Comparison of ENCODE assay signal across 24 cellular contexts in the genomic region with DNA sequence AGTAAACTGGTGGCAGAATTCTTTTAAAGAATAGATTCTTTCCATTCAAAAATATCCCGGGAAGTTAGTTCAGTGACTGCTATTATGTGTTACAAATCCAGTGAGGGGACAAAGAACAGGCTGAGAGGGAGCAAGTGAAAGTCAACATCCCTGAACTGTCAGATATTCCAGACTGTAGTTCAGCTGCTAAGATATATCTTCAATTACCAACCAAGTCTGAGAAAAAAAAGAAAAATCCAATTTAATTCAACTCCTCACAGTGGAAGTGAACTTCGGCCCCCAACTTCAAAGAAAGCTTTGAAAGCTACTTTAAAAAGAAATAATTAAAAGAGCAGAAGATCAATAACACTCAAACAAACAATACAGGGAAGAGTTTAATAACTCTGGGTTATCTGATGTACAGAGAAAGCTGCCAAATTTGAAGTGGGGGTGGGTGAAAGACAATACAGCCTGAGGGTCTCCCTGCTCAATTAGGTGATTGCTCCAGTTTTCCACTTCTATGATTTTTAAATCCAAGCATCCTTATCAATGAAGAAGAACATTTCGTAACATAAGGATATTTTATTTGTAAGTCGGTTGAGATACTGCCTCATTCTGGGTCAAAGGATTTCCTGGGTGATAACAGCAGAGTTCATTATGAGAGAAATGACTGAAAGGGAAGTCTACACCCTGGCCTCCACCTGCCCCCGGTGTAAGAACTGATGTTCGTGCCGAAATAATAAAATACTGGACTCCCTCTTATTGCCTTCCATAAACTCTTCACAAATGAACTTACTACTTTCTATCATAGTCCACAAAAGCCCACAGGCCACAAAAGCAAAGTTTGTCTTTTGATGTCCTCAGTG.
"Had no signal": no experiment of that assay in that cellular context is flagged by ENCODE, and none has a peak within 500 bp of the region (broad histone marks: within the 10 kb centered on the region; RNA-seq: fewer than 3 reads in every experiment).

No MANE protein-coding gene starts in this region.

- H3K27ac Mint-ChIP-seq: endodermal cell; naive thymus-derived CD8-positive, alpha-beta T cell; stimulated activated memory B cell treated with anti-CD40 and anti-IgM and Interleukin-4, amounts not matched to agents 10 μg/mL and 1 μg/mL and 100 μg/mL, for 72 hours; stimulated activated naive CD8-positive, alpha-beta T cell treated with anti-CD3 and anti-CD28 coated beads, Interleukin-15, amount 100 ng/mL, for 72 hours had no signal

- H3K4me3 ChIP-seq: coronary artery, lung, psoas muscle, spleen, testis, tibial nerve had no signal

- H3K9me3 Mint-ChIP-seq: endodermal cell; naive thymus-derived CD8-positive, alpha-beta T cell; stimulated activated memory B cell treated with anti-CD40 and anti-IgM and Interleukin-4, amounts not matched to agents 10 μg/mL and 1 μg/mL and 100 μg/mL, for 72 hours; stimulated activated naive CD8-positive, alpha-beta T cell treated with anti-CD3 and anti-CD28 coated beads, Interleukin-15, amount 100 ng/mL, for 72 hours had no signal

- H3K4me1 ChIP-seq: foreskin keratinocyte, parathyroid adenoma, psoas muscle, spleen, testis, tibial nerve had no signal

- H3K27me3 ChIP-seq: foreskin keratinocyte, spleen, testis, tibial nerve had no signal

- H3K4me3 Mint-ChIP-seq: endodermal cell; naive thymus-derived CD8-positive, alpha-beta T cell; neural crest cell; stimulated activated memory B cell treated with anti-CD40 and anti-IgM and Interleukin-4, amounts not matched to agents 10 μg/mL and 1 μg/mL and 100 μg/mL, for 72 hours; stimulated activated naive CD8-positive, alpha-beta T cell treated with anti-CD3 and anti-CD28 coated beads, Interleukin-15, amount 100 ng/mL, for 72 hours had no signal

- H3K36me3 Mint-ChIP-seq: naive thymus-derived CD8-positive, alpha-beta T cell; stimulated activated memory B cell treated with anti-CD40 and anti-IgM and Interleukin-4, amounts not matched to agents 10 μg/mL and 1 μg/mL and 100 μg/mL, for 72 hours had no signal

- H3K36me3 ChIP-seq: spleen, tibial nerve had no signal

- H3K4me1 Mint-ChIP-seq: naive thymus-derived CD8-positive, alpha-beta T cell; stimulated activated memory B cell treated with anti-CD40 and anti-IgM and Interleukin-4, amounts not matched to agents 10 μg/mL and 1 μg/mL and 100 μg/mL, for 72 hours; stimulated activated naive CD8-positive, alpha-beta T cell treated with anti-CD3 and anti-CD28 coated beads, Interleukin-15, amount 100 ng/mL, for 72 hours had no signal

- H3K9me3 ChIP-seq: psoas muscle, spleen, testis, tibial nerve had no signal

- ATAC-seq: foreskin keratinocyte; left cardiac atrium; left ventricle myocardium superior; naive thymus-derived CD8-positive, alpha-beta T cell; psoas muscle; sciatic nerve; stimulated activated memory B cell treated with anti-CD40 and anti-IgM and Interleukin-4, amounts not matched to agents 10 μg/mL and 1 μg/mL and 100 μg/mL, for 72 hours; stimulated activated naive CD8-positive, alpha-beta T cell treated with anti-CD3 and anti-CD28 coated beads, Interleukin-15, amount 100 ng/mL, for 72 hours had no signal

- DNase-seq: effector CD4-positive, alpha-beta T cell; endodermal cell; erythroblast; foreskin keratinocyte; kidney; left cardiac atrium; left ventricle myocardium superior; mesenchymal stem cell; naive thymus-derived CD8-positive, alpha-beta T cell; psoas muscle; retina; spleen; stimulated activated CD4-positive, alpha-beta T cell treated with anti-CD3 and anti-CD28 coated beads, Interleukin-15, amount 100 ng/mL, for 24 hours; stimulated activated CD4-positive, alpha-beta T cell treated with anti-CD3 and anti-CD28 coated beads, Interleukin-1b, Interleukin-23, amount 100 ng/mL, for 48 hours; stimulated activated CD4-positive, alpha-beta T cell treated with anti-CD3 and anti-CD28 coated beads, Interleukin-4, amount 100 ng/mL, for 24 hours; stimulated activated naive CD8-positive, alpha-beta T cell treated with anti-CD3 and anti-CD28 coated beads, Interleukin-15, amount 100 ng/mL, for 72 hours; testis had no signal

- H3K27ac ChIP-seq: coronary artery, foreskin keratinocyte, parathyroid adenoma, psoas muscle, spleen, testis, tibial nerve had no signal
